ENCODE assay signal across 23 cellular contexts in the genomic region with DNA sequence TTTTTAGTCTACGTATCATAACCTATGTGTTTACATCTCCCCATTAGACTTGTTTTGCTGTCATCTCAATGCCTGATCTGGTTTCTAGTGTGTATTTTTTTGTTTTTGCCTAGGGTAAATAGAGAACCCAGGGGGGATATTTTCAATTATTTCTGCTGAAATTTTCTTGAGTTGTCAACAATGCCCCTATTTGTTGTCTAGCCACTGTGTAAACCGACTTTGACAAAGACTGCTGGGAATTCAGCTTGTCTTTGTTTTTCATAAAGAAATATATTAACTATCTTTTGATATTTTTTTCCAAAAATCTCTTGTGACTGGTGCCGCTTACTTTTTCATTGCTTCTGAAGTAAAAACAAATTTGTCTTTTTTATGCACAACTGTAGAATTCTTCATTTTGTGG. TPM values are rescaled to one million over a fixed set of nuclear protein-coding genes. Genes with fewer than 3 reads are reported as not detected.
A peak's percentile ranks its signal among the peaks of the same experiment; 100 is the strongest.
DNase-seq lines count a peak whose midpoint lies in the region; ATAC-seq lines count a peak whose summit lies in the region.
"Had no signal": no experiment of that assay in that cellular context is flagged by ENCODE, and none has a peak within 500 bp of the region (broad histone marks: within the 10 kb centered on the region; RNA-seq: fewer than 3 reads in every experiment).

No MANE protein-coding gene starts in this region.

- POLR2A ChIA-PET in T-cell (lab: Charles Lee), result no interaction called here

- no peaks in the 10 kb centered on the region for H3K27me3 Mint-ChIP-seq in T-cell
- H3K27me3 Mint-ChIP-seq: CD4-positive, alpha-beta T cell; CD8-positive, alpha-beta memory T cell had no signal

- peak; percentile 51 for DNase-seq in globus pallidus (ENCODE audit: low spot score)
- no peak for DNase-seq in substantia nigra (lab: John Stamatoyannopoulos, UW)
- no peak for DNase-seq in T-cell
- DNase-seq in NCI-H2227 treated with DMSO at 0.1 percent for 48 hours (lab: John Stamatoyannopoulos, UW), result no peak
- DNase-seq: 8988T; ACHN; AML-193; BE2C; CD4-positive, alpha-beta T cell; CD8-positive, alpha-beta memory T cell; DMS 273 treated with DMSO at 0.1 percent for 48 hours; DMS79; EL; GDM1; GM23248; H9 had no signal

- H3K27ac ChIP-seq in angular gyrus (ENCODE audit: low read depth, low read length) (peak overlapping the region; percentile 40), substantia nigra (ENCODE audit: low read depth, low read length, poor library complexity, severe bottlenecking) (peak overlapping the region; percentile 4)
- H3K27ac ChIP-seq: A549; BLaER1 treated with 17β-estradiol and CSF1 and Interleukin-3, amounts not matched to agents 10 nM and 100 nM; GM23248 had no signal

- no peak for ATAC-seq in T-cell (replicated peaks in 1 of 4)
- no peak for ATAC-seq in HG02798 (IDR thresholded peaks at IDR 0.05; ENCODE audit: poor library complexity, unreplicated experiment)
- ATAC-seq: A549, GM12878, HCT116 had no signal

- no peaks in the 10 kb centered on the region for H3K4me1 Mint-ChIP-seq in T-cell
- H3K4me1 Mint-ChIP-seq: CD14-positive monocyte; CD8-positive, alpha-beta memory T cell had no signal

- H3K36me3 Mint-ChIP-seq in T-cell, result no peaks in the 10 kb centered on the region
- H3K36me3 Mint-ChIP-seq: CD14-positive monocyte; CD8-positive, alpha-beta memory T cell had no signal

- no peak overlapping the region for H3K27ac Mint-ChIP-seq in T-cell
- H3K27ac Mint-ChIP-seq: CD14-positive monocyte; CD4-positive, alpha-beta T cell; CD8-positive, alpha-beta memory T cell had no signal

- H3K4me3 Mint-ChIP-seq in T-cell, result no peak overlapping the region
- H3K4me3 Mint-ChIP-seq: CD14-positive monocyte; CD4-positive, alpha-beta T cell; CD8-positive, alpha-beta memory T cell; H9 had no signal

- CTCF ChIA-PET in T-cell (lab: Charles Lee), result interaction anchor here in 1 of 2 donors (0.7 kb wide), 1 partner anchor 10 kb away, joined by 3 read pairs; no protein-coding TSS in a partner anchor

- H3K9me3 Mint-ChIP-seq in T-cell, result no peaks in the 10 kb centered on the region
- H3K9me3 Mint-ChIP-seq: CD14-positive monocyte; CD4-positive, alpha-beta T cell; CD8-positive, alpha-beta memory T cell; H9 had no signal

RNA-seq across cellular contexts. Expression of a gene that starts 28.1 kb away (rescaled TPM):
- total RNA-seq in T-cell, result 1 to 10 TPM; 1.0 to 4.6 (median 3.7) TPM
